14 cellular contexts compared by ENCODE assay signal in genomic region chr2:46014911-46015654, GRCh38.
DNase-seq lines count a peak whose midpoint lies in the region; ATAC-seq and TF ChIP-seq lines count a peak whose summit lies in the region.
"Had no signal": no experiment of that assay in that cellular context is flagged by ENCODE, and none has a peak within 500 bp of the region (broad histone marks: within the 10 kb centered on the region; RNA-seq: fewer than 3 reads in every experiment).

No MANE protein-coding gene starts in this region.

- peaks cover 36% of the 10 kb centered on the region for H3K4me1 Mint-ChIP-seq in activated T-cell treated with anti-CD3 and anti-CD28 coated beads, Interleukin-2, amount 50 U/mL, for 72 hours (ENCODE audit: low read depth)
- peaks cover 43% of the 10 kb centered on the region for H3K4me1 Mint-ChIP-seq in chondrocyte (ENCODE audit: low read depth)
- H3K4me1 Mint-ChIP-seq: activated naive CD4-positive, alpha-beta T cell treated with anti-CD3 and anti-CD28 coated beads, Interleukin-2, amount 50 U/mL, for 24 hours had no signal

- ATAC-seq in activated T-cell treated with anti-CD3 and anti-CD28 coated beads, Interleukin-2, amount 50 U/mL, for 72 hours (replicated peaks in 1 of 2) = no peak
- ATAC-seq in HG03460 (IDR thresholded peaks at IDR 0.05; ENCODE audit: unreplicated experiment) = no peak
- no peak for ATAC-seq in activated naive CD4-positive, alpha-beta T cell treated with anti-CD3 and anti-CD28 coated beads, Interleukin-2, amount 50 U/mL, for 72 hours
- ATAC-seq: A549, left colon had no signal

- H3K9me3 Mint-ChIP-seq in activated T-cell treated with anti-CD3 and anti-CD28 coated beads, Interleukin-2, amount 50 U/mL, for 72 hours = no peaks in the 10 kb centered on the region
- no peaks in the 10 kb centered on the region for H3K9me3 Mint-ChIP-seq in chondrocyte (ENCODE audit: low read depth)
- H3K9me3 Mint-ChIP-seq in activated naive CD4-positive, alpha-beta T cell treated with anti-CD3 and anti-CD28 coated beads, Interleukin-2, amount 50 U/mL, for 72 hours = no peaks in the 10 kb centered on the region
- H3K9me3 Mint-ChIP-seq: activated naive CD4-positive, alpha-beta T cell treated with anti-CD3 and anti-CD28 coated beads, Interleukin-2, amount 50 U/mL, for 24 hours had no signal

- peak overlapping the region; percentile 7 for H3K27ac Mint-ChIP-seq in activated T-cell treated with anti-CD3 and anti-CD28 coated beads, Interleukin-2, amount 50 U/mL, for 72 hours
- H3K27ac Mint-ChIP-seq in chondrocyte (ENCODE audit: unreplicated experiment) = peak overlapping the region; percentile 88
- no peak overlapping the region for H3K27ac Mint-ChIP-seq in activated naive CD4-positive, alpha-beta T cell treated with anti-CD3 and anti-CD28 coated beads, Interleukin-2, amount 50 U/mL, for 72 hours
- H3K27ac Mint-ChIP-seq: activated naive CD4-positive, alpha-beta T cell treated with anti-CD3 and anti-CD28 coated beads, Interleukin-2, amount 50 U/mL, for 24 hours had no signal

- no peak for DNase-seq in activated T-cell treated with anti-CD3 and anti-CD28 coated beads, Interleukin-2, amount 50 U/mL, for 72 hours
- DNase-seq in activated T-cell treated with anti-CD3 and anti-CD28 coated beads for 4 hours = no peak
- no peak for DNase-seq in chondrocyte (ENCODE audit: low spot score)
- DNase-seq in islet precursor cell = peak; percentile 77
- peak; percentile 28 for DNase-seq in superior temporal gyrus (ENCODE audit: extremely low spot score)
- DNase-seq in NCI-H345 treated with DMSO at 0.1 percent for 48 hours (lab: John Stamatoyannopoulos, UW; ENCODE audit: unreplicated experiment) = no peak
- DNase-seq in activated naive CD4-positive, alpha-beta T cell treated with anti-CD3 and anti-CD28 coated beads, Interleukin-2, amount 50 U/mL, for 72 hours (ENCODE audit: low spot score in 2 of 2) = no peak
- DNase-seq: activated CD4-positive, alpha-beta T cell treated with anti-CD3 and anti-CD28 coated beads, Interleukin-2, amount 50 U/mL, for 1 hour; left colon; NCI-H446; stimulated activated naive CD4-positive, alpha-beta T cell had no signal

- H3K36me3 Mint-ChIP-seq in activated T-cell treated with anti-CD3 and anti-CD28 coated beads, Interleukin-2, amount 50 U/mL, for 72 hours (ENCODE audit: insufficient read depth in 2 of 2) = peaks cover 1 to 8% of the 10 kb centered on the region in 2 donors
- H3K36me3 Mint-ChIP-seq in chondrocyte (ENCODE audit: low read depth) = peaks cover 5% of the 10 kb centered on the region
- H3K36me3 Mint-ChIP-seq in activated naive CD4-positive, alpha-beta T cell treated with anti-CD3 and anti-CD28 coated beads, Interleukin-2, amount 50 U/mL, for 72 hours = no peaks in the 10 kb centered on the region

- no peaks in the 10 kb centered on the region for H3K27me3 Mint-ChIP-seq in activated T-cell treated with anti-CD3 and anti-CD28 coated beads, Interleukin-2, amount 50 U/mL, for 72 hours (ENCODE audit: low read depth)
- no peaks in the 10 kb centered on the region for H3K27me3 Mint-ChIP-seq in chondrocyte (ENCODE audit: low read depth)
- H3K27me3 Mint-ChIP-seq: activated naive CD4-positive, alpha-beta T cell treated with anti-CD3 and anti-CD28 coated beads, Interleukin-2, amount 50 U/mL, for 24 hours had no signal

- no peak for TF ChIP-seq CTCF in chondrocyte (IDR thresholded peaks at IDR 0.05)

- H3K4me3 Mint-ChIP-seq in activated T-cell treated with anti-CD3 and anti-CD28 coated beads, Interleukin-2, amount 50 U/mL, for 72 hours = peak overlapping the region in 1 of 2 donors; percentile 37
- H3K4me3 Mint-ChIP-seq in chondrocyte (ENCODE audit: unreplicated experiment) = peak overlapping the region; percentile 8
- H3K4me3 Mint-ChIP-seq: activated naive CD4-positive, alpha-beta T cell treated with anti-CD3 and anti-CD28 coated beads, Interleukin-2, amount 50 U/mL, for 24 hours had no signal

Comparison
In these comparisons a context has a peak if more than half of its experiments do, and no peak if none do; other contexts are left out.
1. DNase-seq: peak in islet precursor cell (single experiment) and superior temporal gyrus (single experiment); none in activated T-cell treated with anti-CD3 and anti-CD28 coated beads, Interleukin-2, amount 50 U/mL, for 72 hours (0 of 2), activated T-cell treated with anti-CD3 and anti-CD28 coated beads for 4 hours (single experiment), chondrocyte (single experiment), NCI-H345 treated with DMSO at 0.1 percent for 48 hours (single experiment) and activated naive CD4-positive, alpha-beta T cell treated with anti-CD3 and anti-CD28 coated beads, Interleukin-2, amount 50 U/mL, for 72 hours (0 of 2).
2. H3K27ac Mint-ChIP-seq: peak in activated T-cell treated with anti-CD3 and anti-CD28 coated beads, Interleukin-2, amount 50 U/mL, for 72 hours (single experiment) and chondrocyte (single experiment); none in activated naive CD4-positive, alpha-beta T cell treated with anti-CD3 and anti-CD28 coated beads, Interleukin-2, amount 50 U/mL, for 72 hours (0 of 2).